Comparison of ENCODE assay signal across 25 cellular contexts in the genomic region with DNA sequence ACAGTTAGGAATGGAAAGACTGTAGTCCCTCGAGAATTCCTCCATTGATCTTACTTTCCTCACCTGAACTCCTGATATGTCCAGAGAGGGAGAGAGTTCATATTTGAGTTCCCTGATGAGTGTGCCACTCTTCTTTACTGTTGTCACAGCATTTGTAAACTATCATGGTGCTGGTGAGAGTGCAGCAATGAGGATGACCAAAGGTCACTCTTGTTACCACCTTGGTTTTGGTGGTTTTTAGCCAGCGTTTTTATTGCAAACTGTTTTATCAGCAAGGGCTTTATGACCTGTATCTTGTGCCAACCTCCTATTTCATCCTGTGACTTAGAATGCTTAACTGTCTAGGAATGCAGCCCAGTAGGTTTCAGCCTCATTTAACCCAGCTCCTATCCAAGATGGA.
DNase-seq lines count a peak whose midpoint lies in the region; ATAC-seq and TF ChIP-seq lines count a peak whose summit lies in the region.
"Had no signal": no experiment of that assay in that cellular context is flagged by ENCODE, and none has a peak within 500 bp of the region (broad histone marks: within the 10 kb centered on the region; RNA-seq: fewer than 3 reads in every experiment).

No MANE protein-coding gene starts in this region.

- TF ChIP-seq EP300 in transverse colon (IDR thresholded peaks at IDR 0.05; ENCODE audit: low read depth): no peak

- WGBS in transverse colon (ENCODE audit: low coverage in 1 of 2), 2 donors: 50 to 51% methylated on average over 2 of the region's 2 CpGs

- CTCF ChIA-PET in CD4-positive, alpha-beta memory T cell (lab: Charles Lee; ENCODE audit: partially characterized antibody): no interaction called here

- no peak overlapping the region for H3K4me3 ChIP-seq in transverse colon
- H3K4me3 ChIP-seq in CD4-positive, alpha-beta memory T cell (ENCODE audit: low read length in 2 of 2): no peak overlapping the region
- H3K4me3 ChIP-seq: A549; BLaER1 treated with 17β-estradiol and CSF1 and Interleukin-3, amounts not matched to agents 10 nM and 100 nM; GM12878 had no signal

- no peak for TF ChIP-seq POLR2A in transverse colon (IDR thresholded peaks at IDR 0.05)

- no peak overlapping the region for H3K27ac ChIP-seq in transverse colon
- H3K27ac ChIP-seq in CD4-positive, alpha-beta memory T cell (ENCODE audit: low read depth, low read length): no peak overlapping the region
- H3K27ac ChIP-seq: 22Rv1; A549; BLaER1 treated with 17β-estradiol and CSF1 and Interleukin-3, amounts not matched to agents 10 nM and 100 nM; C4-2B had no signal

- peaks cover 5 to 17% (median 7%) of the 10 kb centered on the region in 8 donors for H3K9me3 Mint-ChIP-seq in CD4-positive, alpha-beta memory T cell

- ATAC-seq in left colon: peak; percentile 73
- ATAC-seq: A549, GM12878 had no signal

- POLR2A ChIA-PET in CD4-positive, alpha-beta memory T cell (lab: Charles Lee; ENCODE audit: partially characterized antibody): no interaction called here

- no peak for TF ChIP-seq CTCF in transverse colon (IDR thresholded peaks at IDR 0.05)

- H3K9me3 ChIP-seq in transverse colon: peaks cover 0 to 14% of the 10 kb centered on the region in 2 donors
- H3K9me3 ChIP-seq in CD4-positive, alpha-beta memory T cell (ENCODE audit: control insufficient read depth in 1 of 2, low read length in 2 of 2): no peaks in the 10 kb centered on the region

- H3K36me3 Mint-ChIP-seq in CD4-positive, alpha-beta memory T cell: no peaks in the 10 kb centered on the region
- H3K36me3 Mint-ChIP-seq: CD8-positive, alpha-beta memory T cell had no signal

- H3K4me3 Mint-ChIP-seq in CD4-positive, alpha-beta memory T cell: no peak overlapping the region
- H3K4me3 Mint-ChIP-seq: B cell; CD4-positive, alpha-beta T cell; CD8-positive, alpha-beta memory T cell had no signal

- no peak overlapping the region for H3K27ac Mint-ChIP-seq in CD4-positive, alpha-beta memory T cell
- H3K27ac Mint-ChIP-seq: B cell; CD4-positive, alpha-beta T cell; CD8-positive, alpha-beta memory T cell had no signal

- DNase-seq in NCI-H526 (lab: John Stamatoyannopoulos, UW) (peak; percentile 44 to 60), SW480 (ENCODE audit: low spot score) (peak; percentile 21), left colon (no peak), transverse colon (peak; percentile 8), NCI-H524 (lab: John Stamatoyannopoulos, UW) (no peak), NK-92 (lab: John Stamatoyannopoulos, UW; ENCODE audit: unreplicated experiment) (no peak), H4 (ENCODE audit: low spot score) (no peak)
- DNase-seq in CD4-positive, alpha-beta memory T cell: no peak
- DNase-seq: AML-193; CD4-positive, alpha-beta T cell; CD8-positive, alpha-beta memory T cell; COR-L47; DMS 273 treated with DMSO at 0.1 percent for 48 hours; DMS153; DMS53; DMS79; DND-41; EL; GDM1 had no signal

- in situ Hi-C loops in transverse colon (cut with MboI; ENCODE audit: low pct_ligation_motif_present in 1 of 4, low pct_unique_long_range_greater_than_20kb in 1 of 4, low sequenced_read_pairs in 3 of 4): no loop called here

- intact Hi-C loops in left colon (cut with DNase I, micrococcal nuclease): no loop called here
- intact Hi-C loops in transverse colon (cut with DNase I; ENCODE audit: low total_unique reads): no loop called here
- intact Hi-C loops in CD4-positive, alpha-beta memory T cell (cut with micrococcal nuclease): no loop called here

- no peaks in the 10 kb centered on the region for H3K4me1 Mint-ChIP-seq in CD4-positive, alpha-beta memory T cell
- H3K4me1 Mint-ChIP-seq: B cell; CD8-positive, alpha-beta memory T cell had no signal

- H3K36me3 ChIP-seq in transverse colon: no peaks in the 10 kb centered on the region
- no peaks in the 10 kb centered on the region for H3K36me3 ChIP-seq in CD4-positive, alpha-beta memory T cell (ENCODE audit: insufficient read depth, low read length)
- H3K36me3 ChIP-seq: BLaER1 treated with 17β-estradiol and CSF1 and Interleukin-3, amounts not matched to agents 10 nM and 100 nM had no signal

- H3K27me3 ChIP-seq in transverse colon: no peaks in the 10 kb centered on the region
- H3K27me3 ChIP-seq in CD4-positive, alpha-beta memory T cell (ENCODE audit: insufficient read depth, low read length): no peaks in the 10 kb centered on the region
- H3K27me3 ChIP-seq: BLaER1 treated with 17β-estradiol and CSF1 and Interleukin-3, amounts not matched to agents 10 nM and 100 nM had no signal

- H3K27me3 Mint-ChIP-seq in CD4-positive, alpha-beta memory T cell: no peaks in the 10 kb centered on the region
- H3K27me3 Mint-ChIP-seq: CD4-positive, alpha-beta T cell; CD8-positive, alpha-beta memory T cell had no signal

- H3K4me1 ChIP-seq in transverse colon: no peaks in the 10 kb centered on the region
- H3K4me1 ChIP-seq in CD4-positive, alpha-beta memory T cell (ENCODE audit: insufficient read depth, low read length): no peaks in the 10 kb centered on the region
- H3K4me1 ChIP-seq: A549; BLaER1 treated with 17β-estradiol and CSF1 and Interleukin-3, amounts not matched to agents 10 nM and 100 nM had no signal

Comparison
In these comparisons a context has a peak if more than half of its experiments do, and no peak if none do; other contexts are left out.
1. DNase-seq: peak in NCI-H526 (2 of 2), SW480 (single experiment) and transverse colon (single experiment); none in left colon (0 of 2), NCI-H524 (0 of 2), CD4-positive, alpha-beta memory T cell (0 of 5), NK-92 (single experiment) and H4 (single experiment).